8 cellular contexts compared by ENCODE assay signal in genomic region chr2:28394997-28395333, GRCh38. TPM values are rescaled to one million over a fixed set of nuclear protein-coding genes. Genes with fewer than 3 reads are reported as not detected.
DNase-seq lines count a peak whose midpoint lies in the region; ATAC-seq and TF ChIP-seq lines count a peak whose summit lies in the region.

No MANE protein-coding gene starts in this region.

- H4K20me1 ChIP-seq in BLaER1 treated with 17β-estradiol and CSF1 and Interleukin-3, amounts not matched to agents 10 nM and 100 nM: peaks cover 63 to 71% (median 69%) of the 10 kb centered on the region in 11 experiments

- TF ChIP-seq CTCF in RWPE2 (IDR thresholded peaks at IDR 0.05; ENCODE audit: poor library complexity, severe bottlenecking) (no peak), fibroblast of mammary gland (conservative IDR thresholded peaks at IDR 0.05; ENCODE audit: control insufficient read depth, insufficient read depth, low read depth, low read length) (no peak)

- DNase-seq in RWPE2 (ENCODE audit: low spot score) (no peak), fibroblast of mammary gland (ENCODE audit: low read depth) (no peak), trophoblast cell (no peak), mesenteric fat pad (ENCODE audit: low spot score) (no peak), NCI-H1694 treated with DMSO at 0.1 percent for 48 hours (lab: John Stamatoyannopoulos, UW) (no peak)

- peaks cover 0 to 26% (median 7%) of the 10 kb centered on the region in 11 experiments; a peak in 7 of 22 replicates for H3K27me3 ChIP-seq in BLaER1 treated with 17β-estradiol and CSF1 and Interleukin-3, amounts not matched to agents 10 nM and 100 nM
- H3K27me3 ChIP-seq in RWPE2 (ENCODE audit: insufficient read depth, poor library complexity, severe bottlenecking) (no peaks in the 10 kb centered on the region), trophoblast cell (ENCODE audit: insufficient read depth, low read length) (no peaks in the 10 kb centered on the region)

- H3K9ac ChIP-seq in BLaER1 treated with 17β-estradiol and CSF1 and Interleukin-3, amounts not matched to agents 10 nM and 100 nM: peak overlapping the region; percentile 94 to 100 (median 98)
- peak overlapping the region; percentile 65 for H3K9ac ChIP-seq in trophoblast cell (ENCODE audit: low read length)

- no peak overlapping the region for H2BK12ac ChIP-seq in trophoblast cell (ENCODE audit: low read length)

- H4K91ac ChIP-seq in trophoblast cell (ENCODE audit: low read depth, low read length): peak overlapping the region; percentile 8

- H3K36me3 ChIP-seq in BLaER1 treated with 17β-estradiol and CSF1 and Interleukin-3, amounts not matched to agents 10 nM and 100 nM: peaks cover 11 to 63% (median 58%) of the 10 kb centered on the region in 11 experiments; a peak in 21 of 22 replicates
- peaks cover 58% of the 10 kb centered on the region for H3K36me3 ChIP-seq in RWPE2 (ENCODE audit: low read depth)
- peaks cover 4 to 9% of the 10 kb centered on the region in 2 experiments for H3K36me3 ChIP-seq in trophoblast cell (ENCODE audit: control insufficient read depth in 1 of 2, insufficient read depth in 2 of 2, low read length in 2 of 2)

- ATAC-seq in RWPE2 (ENCODE audit: low read depth): no peak
- no peak for ATAC-seq in HG03521 (IDR thresholded peaks at IDR 0.05; ENCODE audit: unreplicated experiment)
- no peak for ATAC-seq in HG02588 (IDR thresholded peaks at IDR 0.05; ENCODE audit: unreplicated experiment)

- peak overlapping the region; percentile 90 to 100 (median 96) for H3K4me3 ChIP-seq in BLaER1 treated with 17β-estradiol and CSF1 and Interleukin-3, amounts not matched to agents 10 nM and 100 nM
- H3K4me3 ChIP-seq in RWPE2 (ENCODE audit: severe bottlenecking) (peak overlapping the region; percentile 83), fibroblast of mammary gland (ENCODE audit: control insufficient read depth, low read depth, low read length) (peak overlapping the region; percentile 91), trophoblast cell (ENCODE audit: low read depth, low read length) (peak overlapping the region; percentile 83)

- peak overlapping the region; percentile 33 for H2BK5ac ChIP-seq in trophoblast cell (ENCODE audit: low read depth, low read length, poor library complexity)

- no peak overlapping the region for H4K12ac ChIP-seq in trophoblast cell (ENCODE audit: low read depth, low read length)

- H2BK120ac ChIP-seq in trophoblast cell (ENCODE audit: insufficient read depth, low read length, poor library complexity): no peak overlapping the region

- H3K18ac ChIP-seq in trophoblast cell (ENCODE audit: low read length): no peak overlapping the region

- H2AK5ac ChIP-seq in trophoblast cell (ENCODE audit: low read length): no peak overlapping the region

- peak overlapping the region; percentile 76 to 99 (median 98) for H3K27ac ChIP-seq in BLaER1 treated with 17β-estradiol and CSF1 and Interleukin-3, amounts not matched to agents 10 nM and 100 nM
- H3K27ac ChIP-seq in RWPE2 (ENCODE audit: poor library complexity, severe bottlenecking) (peak overlapping the region; percentile 94), trophoblast cell (ENCODE audit: low read depth, low read length) (peak overlapping the region; percentile 45)

- H3K4me1 ChIP-seq in BLaER1 treated with 17β-estradiol and CSF1 and Interleukin-3, amounts not matched to agents 10 nM and 100 nM: peaks cover 36 to 61% (median 41%) of the 10 kb centered on the region in 10 experiments
- H3K4me1 ChIP-seq in RWPE2 (ENCODE audit: insufficient read depth, poor library complexity, severe bottlenecking): peaks cover 34% of the 10 kb centered on the region
- H3K4me1 ChIP-seq in trophoblast cell (ENCODE audit: control insufficient read depth in 1 of 2, insufficient read depth in 2 of 2, low read length in 2 of 2): peaks cover 11 to 20% of the 10 kb centered on the region in 2 experiments

- peaks cover 0 to 19% (median 0%) of the 10 kb centered on the region in 11 experiments; a peak in 5 of 22 replicates for H3K9me3 ChIP-seq in BLaER1 treated with 17β-estradiol and CSF1 and Interleukin-3, amounts not matched to agents 10 nM and 100 nM (replicated peaks in 1 of 11)
- H3K9me3 ChIP-seq in RWPE2 (ENCODE audit: severe bottlenecking) (no peaks in the 10 kb centered on the region), trophoblast cell (ENCODE audit: insufficient read depth, low read depth, low read length) (no peaks in the 10 kb centered on the region)

- H3K23ac ChIP-seq in trophoblast cell (ENCODE audit: low read length): no peak overlapping the region

- H3K4ac ChIP-seq in trophoblast cell (ENCODE audit: low read depth, low read length): peak overlapping the region; percentile 92

- H3K79me1 ChIP-seq in trophoblast cell (ENCODE audit: low read length): peaks cover 50% of the 10 kb centered on the region

- H3K79me2 ChIP-seq in trophoblast cell (ENCODE audit: control insufficient read depth, insufficient read depth, low read length, poor library complexity): peaks cover 44% of the 10 kb centered on the region

- H4K8ac ChIP-seq in trophoblast cell (ENCODE audit: low read depth, low read length): no peak overlapping the region

- H3K4me2 ChIP-seq in BLaER1 treated with 17β-estradiol and CSF1 and Interleukin-3, amounts not matched to agents 10 nM and 100 nM: peak overlapping the region; percentile 80 to 95 (median 89)
- peak overlapping the region; percentile 78 for H3K4me2 ChIP-seq in trophoblast cell (ENCODE audit: low read length)

- H2AFZ ChIP-seq in trophoblast cell (ENCODE audit: insufficient read depth, low read length, poor library complexity): no peak overlapping the region

- WGBS in trophoblast cell (ENCODE audit: extremely low coverage, insufficient coverage, insufficient read length): no CpG with 5 or more reads among the region's 7 CpGs

- H3K14ac ChIP-seq in trophoblast cell (ENCODE audit: low read length): no peak overlapping the region

RNA-seq across cellular contexts. Expression of gene FOSL2, which starts 2.3 kb away (rescaled TPM):
- polyA plus RNA-seq in trophoblast cell (2013): 25.9 and 27.5 TPM in 2 replicates
- total RNA-seq in mesenteric fat pad: 259 TPM

Comparison
In these comparisons a context has a peak if more than half of its experiments do, and no peak if none do; other contexts are left out.
1. H3K27ac ChIP-seq: peak in every context shown above with its lines; median percentile 98 in BLaER1 treated with 17β-estradiol and CSF1 and Interleukin-3, amounts not matched to agents 10 nM and 100 nM; 94 in RWPE2; 45 in trophoblast cell.